12 cellular contexts compared by ENCODE assay signal in genomic region chr6:137872071-137872470, GRCh38. TPM values are rescaled to one million over a fixed set of nuclear protein-coding genes. Genes with fewer than 3 reads are reported as not detected.
DNase-seq lines count a peak whose midpoint lies in the region; FAIRE-seq and TF ChIP-seq lines count a peak whose summit lies in the region.
"Had no signal": no experiment of that assay in that cellular context is flagged by ENCODE, and none has a peak within 500 bp of the region (broad histone marks: within the 10 kb centered on the region; RNA-seq: fewer than 3 reads in every experiment).

No MANE protein-coding gene starts in this region.

- H3K36me3 ChIP-seq in breast epithelium (no peaks in the 10 kb centered on the region), muscle layer of duodenum (ENCODE audit: control insufficient read depth in 1 of 2, insufficient read depth in 2 of 2, low read length in 2 of 2) (peaks cover 24 to 45% of the 10 kb centered on the region in 2 donors)

- H3K4me1 ChIP-seq in breast epithelium (no peaks in the 10 kb centered on the region), muscle layer of duodenum (ENCODE audit: control insufficient read depth in 1 of 2, insufficient read depth in 2 of 2, low read length in 2 of 2) (peaks cover 7 to 39% of the 10 kb centered on the region in 2 donors)

- no peak overlapping the region for H3K4me3 ChIP-seq in AG10803 (ENCODE audit: low read length)
- peak overlapping the region in 2 of 3 donors; percentile 32 to 85 for H3K4me3 ChIP-seq in breast epithelium
- peak overlapping the region; percentile 34 to 86 for H3K4me3 ChIP-seq in muscle layer of duodenum (ENCODE audit: low read depth in 1 of 2, low read length in 2 of 2)

- TF ChIP-seq POLR2A in breast epithelium (IDR thresholded peaks at IDR 0.05) (no peak), GM12892 (IDR thresholded peaks at IDR 0.05; ENCODE audit: low read depth, low read length) (no peak)

- H3K27ac ChIP-seq in breast epithelium = peak overlapping the region; percentile 49 to 66
- peak overlapping the region; percentile 45 for H3K27ac ChIP-seq in muscle layer of duodenum (ENCODE audit: low read length)

- intact Hi-C loops in breast epithelium (cut with DNase I; ENCODE audit: low total_unique reads) = no loop called here

- H3K27me3 ChIP-seq in breast epithelium (no peaks in the 10 kb centered on the region), muscle layer of duodenum (ENCODE audit: low read depth, low read length) (no peaks in the 10 kb centered on the region)

- FAIRE-seq in GM12892 (lab: Jason Lieb, UNC) = no peak

- TF ChIP-seq CTCF in AG10803 (conservative IDR thresholded peaks at IDR 0.05; ENCODE audit: low read length) (no peak), breast epithelium (IDR thresholded peaks at IDR 0.05) (no peak)

- H3K9me3 ChIP-seq in breast epithelium (no peaks in the 10 kb centered on the region), muscle layer of duodenum (ENCODE audit: control insufficient read depth in 1 of 2, low read length in 2 of 2) (no peaks in the 10 kb centered on the region)

- DNase-seq in AG10803 (ENCODE audit: low read depth) (peak; percentile 49), HCEC 1CT (peak; percentile 60), breast epithelium (ENCODE audit: low spot score in 2 of 2) (no peak), GM12892 (ENCODE audit: insufficient read length) (no peak), kidney glomerular epithelial cell (lab: John Stamatoyannopoulos, UW) (no peak), NCI-H2227 treated with DMSO at 0.1 percent for 48 hours (lab: John Stamatoyannopoulos, UW) (no peak), NCI-H2081 (lab: John Stamatoyannopoulos, UW) (no peak)
- DNase-seq: activated CD4-positive, alpha-beta T cell treated with anti-CD3 and anti-CD28 coated beads for 4 hours; NCI-H526; nephron progenitor cell; stimulated activated CD8-positive, alpha-beta memory T cell treated with anti-CD3 and anti-CD28 coated beads, Interleukin-4, amount 100 ng/mL, for 48 hours had no signal

RNA-seq across cellular contexts. Expression of gene TNFAIP3, which starts 5.0 kb away (rescaled TPM):
- total RNA-seq in breast epithelium = 10 to 100 TPM; 21.3 to 50.5 (median 25.9) TPM
- 172 TPM for polyA plus RNA-seq in GM12892 (2012; ENCODE audit: missing spikeins)

Comparison
In these comparisons a context has a peak if more than half of its experiments do, and no peak if none do; other contexts are left out.
1. DNase-seq: peak in AG10803 (single experiment) and HCEC 1CT (single experiment); none in breast epithelium (0 of 2), GM12892 (single experiment), kidney glomerular epithelial cell (single experiment), NCI-H2227 treated with DMSO at 0.1 percent for 48 hours (single experiment) and NCI-H2081 (0 of 2).